ENCODE assay signal across 16 cellular contexts in the genomic region with DNA sequence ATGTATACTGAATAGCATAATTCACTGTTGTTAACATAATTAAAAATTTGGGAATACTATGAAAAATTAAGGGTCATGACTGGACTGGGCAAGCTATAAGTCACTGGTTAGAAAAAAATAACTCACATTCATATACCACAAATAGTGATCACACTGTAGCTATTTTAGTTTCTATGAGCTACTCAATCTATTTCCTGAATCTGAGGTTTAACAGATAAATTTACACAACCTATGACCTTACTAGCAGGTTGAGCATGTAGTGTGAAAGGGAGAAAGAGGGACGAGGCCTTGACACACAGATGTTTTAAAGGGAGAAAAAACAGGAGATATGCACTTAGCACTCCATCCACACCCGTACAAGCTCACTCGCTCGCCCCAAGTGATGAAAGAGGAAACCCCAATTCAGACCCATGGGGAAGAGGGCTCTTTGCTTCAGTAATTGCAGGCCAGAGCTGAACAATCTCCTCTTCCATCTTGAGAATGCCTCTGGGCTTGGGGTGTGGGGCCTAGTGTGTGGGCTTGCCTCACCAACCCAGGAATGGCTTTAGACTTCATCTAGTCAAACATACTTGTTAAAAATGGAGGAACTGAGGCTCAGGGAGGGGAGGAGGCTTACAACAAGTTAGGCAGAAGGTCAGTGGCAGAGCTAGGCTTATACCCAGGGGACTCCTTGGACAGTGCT. TPM values are rescaled to one million over a fixed set of nuclear protein-coding genes. Genes with fewer than 3 reads are reported as not detected.
DNase-seq lines count a peak whose midpoint lies in the region; ATAC-seq, FAIRE-seq and TF ChIP-seq lines count a peak whose summit lies in the region.
"Had no signal": no experiment of that assay in that cellular context is flagged by ENCODE, and none has a peak within 500 bp of the region (broad histone marks: within the 10 kb centered on the region; RNA-seq: fewer than 3 reads in every experiment).

No MANE protein-coding gene starts in this region.

- SMC1A ChIA-PET in GM12878 (lab: Charles Lee; ENCODE audit: uncharacterized antibody, unreplicated experiment): interaction anchor here (0.8 to 17.8 kb wide), 18 partner anchors 10 to 1158 kb away, joined by 3 to 302 read pairs (median 9); partner anchors contain the start of gene CYRIA

- CTCF ChIA-PET in GM12878 (lab: Yijun Ruan, JAX): interaction anchor here (0.8 to 5.6 kb wide), 10 partner anchors 10 to 102 kb away, joined by 4 to 82 read pairs (median 7); partner anchors contain the start of gene CYRIA

- H3K36me3 ChIP-seq in GM12878 (ENCODE audit: control insufficient read depth in 2 of 2, insufficient read depth in 2 of 2, low read length in 1 of 2) (no peaks in the 10 kb centered on the region), gastrocnemius medialis (no peaks in the 10 kb centered on the region)

- H3K4me3 ChIP-seq in GM12878 (no peak overlapping the region), gastrocnemius medialis (no peak overlapping the region)
- H3K4me3 ChIP-seq: SK-N-MC, skin epidermis had no signal

- no peak for TF ChIP-seq POLR2A in GM12878 (IDR thresholded peaks at IDR 0.05; ENCODE audit: low read depth, low read length)
- TF ChIP-seq POLR2A in gastrocnemius medialis (IDR thresholded peaks at IDR 0.05): no peak

- BruUV-seq in GM12878 (replicated peaks; lab: Mats Ljungman, UMichigan): no TSS peak

- H3K4me2 ChIP-seq in GM12878 (ENCODE audit: control insufficient read depth, insufficient read depth): no peak overlapping the region; the same call in 1 of the 2 replicates

- H3K4me1 ChIP-seq in GM12878 (ENCODE audit: control insufficient read depth, insufficient read depth, low read length) (peaks cover 53% of the 10 kb centered on the region), gastrocnemius medialis (peaks cover 94 to 97% of the 10 kb centered on the region in 2 donors)
- H3K4me1 ChIP-seq: Caco-2 had no signal

- no peak overlapping the region for H2AFZ ChIP-seq in GM12878 (ENCODE audit: control insufficient read depth, low read depth, low read length)

- in situ Hi-C loops in GM12878 (cut with MboI) (no loop called here), gastrocnemius medialis (cut with MboI; ENCODE audit: low sequenced_read_pairs in 4 of 4) (no loop called here)

- H3K9ac ChIP-seq in GM12878 (ENCODE audit: control insufficient read depth, insufficient read depth, low read length): no peak overlapping the region

- TF ChIP-seq RAD21 in GM12878 (IDR thresholded peaks at IDR 0.05; ENCODE audit: insufficient read depth, low read depth, low read length): no peak

- no peaks in the 10 kb centered on the region; the same call in 2 of the 3 replicates for H3K9me3 ChIP-seq in GM12878 (replicated peaks; ENCODE audit: control insufficient read depth, insufficient read depth, low read length)
- H3K9me3 ChIP-seq in gastrocnemius medialis: no peaks in the 10 kb centered on the region
- H3K9me3 ChIP-seq: Caco-2 had no signal

- RAD21 ChIA-PET in GM12878 (lab: Charles Lee; ENCODE audit: unreplicated experiment): interaction anchor here (0.7 to 13.0 kb wide), 14 partner anchors 9 to 599 kb away, joined by 3 to 202 read pairs (median 4); partner anchors contain the start of gene CYRIA

- no peak for DNase-seq in GM12878 (ENCODE audit: low read depth, low spot score)
- no peak for DNase-seq in gastrocnemius medialis
- DNase-seq in NCI-H2171 (lab: John Stamatoyannopoulos, UW): no peak
- no peak for DNase-seq in HPDE6-E6E7 (ENCODE audit: extremely low spot score)
- no peak for DNase-seq in stimulated activated naive CD4-positive, alpha-beta T cell treated with Interleukin-2 at 50 U/mL for 16 hours (lab: John Stamatoyannopoulos, UW)
- no peak for DNase-seq in NCI-H1417 (lab: John Stamatoyannopoulos, UW)
- DNase-seq: activated CD4-positive, alpha-beta T cell treated with anti-CD3 and anti-CD28 coated beads, Interleukin-2, amount 50 U/mL, for 4 hours; activated naive CD8-positive, alpha-beta T cell treated with anti-CD3 and anti-CD28 coated beads, Interleukin-2, amount 10 ng/mL, durations not matched to agents 7 days and 5 days; Caco-2; effector CD4-positive, alpha-beta T cell; midbrain; NCI-H510A treated with DMSO at 0.1 percent for 48 hours had no signal

- ATAC-seq in GM18502 (IDR thresholded peaks at IDR 0.05; ENCODE audit: poor library complexity, unreplicated experiment): peak; percentile 21
- ATAC-seq in HG03521 (IDR thresholded peaks at IDR 0.05; ENCODE audit: unreplicated experiment): peak; percentile 31
- ATAC-seq in GM12878: peak; percentile 50
- no peak for ATAC-seq in gastrocnemius medialis

- 15% methylated on average over 4 of the region's 4 CpGs for WGBS in GM12878 (ENCODE audit: insufficient coverage, insufficient replicate concordance, low lambda C conversion rate, missing lambda C conversion rate)

- POLR2A ChIA-PET in GM12878 (lab: Charles Lee): interaction anchor here (0.5 to 9.1 kb wide), 10 partner anchors 9 to 564 kb away, joined by 3 to 187 read pairs (median 6); partner anchors contain the start of gene CYRIA

- no peak for FAIRE-seq in GM12878 (lab: Jason Lieb, UNC)

- TF ChIP-seq EP300 in GM12878 (IDR thresholded peaks at IDR 0.05; ENCODE audit: borderline replicate concordance in 1 of 2, control insufficient read depth in 1 of 2, low read depth in 2 of 2, low read length in 2 of 2): peak; percentile 6 to 59; a peak in 1 of 4 replicates

- H3K79me2 ChIP-seq in GM12878 (ENCODE audit: control insufficient read depth, insufficient read depth, low read length): no peaks in the 10 kb centered on the region

- no peak for TF ChIP-seq CTCF in GM12878 (IDR thresholded peaks at IDR 0.05 in 2 of 3, conservative IDR thresholded peaks at IDR 0.05 in 1 of 3; ENCODE audit: control insufficient read depth in 2 of 3, extremely low read depth in 1 of 3, insufficient read depth in 1 of 3, low read depth in 3 of 3, low read length in 3 of 3)
- TF ChIP-seq CTCF in gastrocnemius medialis (IDR thresholded peaks at IDR 0.05 in 4 of 5, conservative IDR thresholded peaks at IDR 0.05 in 1 of 5): no peak

- intact Hi-C loops in GM12878 (cut with micrococcal nuclease; ENCODE audit: unreplicated experiment): loop anchor here (10.0 kb wide), 2 partner anchors 1100 to 1160 kb away; partner anchors contain the start of genes GEN1, MSGN1 and SMC6
- intact Hi-C loops in gastrocnemius medialis (cut with DNase I; ENCODE audit: low total_unique reads): no loop called here

- H4K20me1 ChIP-seq in GM12878 (ENCODE audit: control insufficient read depth, insufficient read depth): no peaks in the 10 kb centered on the region

- H3K27me3 ChIP-seq in GM12878 (replicated peaks in 1 of 2; ENCODE audit: control insufficient read depth in 2 of 2, insufficient read depth in 2 of 2, low read length in 1 of 2) (no peaks in the 10 kb centered on the region; a peak in 1 of 4 replicates), gastrocnemius medialis (no peaks in the 10 kb centered on the region)

- H3K27ac ChIP-seq in GM12878 (ENCODE audit: control insufficient read depth, insufficient read depth) (no peak overlapping the region), gastrocnemius medialis (peak overlapping the region; percentile 82 to 90 (median 88))
- H3K27ac ChIP-seq: SK-N-MC had no signal

TF ChIP-seq in GM12878, 131 proteins besides CTCF, POLR2A, EP300 and RAD21 (continues in another document):
- peak; percentile 85 for TF ChIP-seq RUNX3 (IDR thresholded peaks at IDR 0.05; ENCODE audit: low read length)
- peak; percentile 88 for TF ChIP-seq ATF7 (IDR thresholded peaks at IDR 0.05; ENCODE audit: low read depth)
- TF ChIP-seq NFIC (IDR thresholded peaks at IDR 0.05; ENCODE audit: low read depth, low read length): peak; percentile 82; the same call in 1 of the 2 replicates
- peak; percentile 80; the same call in 1 of the 2 replicates for TF ChIP-seq MEF2A (IDR thresholded peaks at IDR 0.05; ENCODE audit: insufficient read depth, low read depth, low read length)
- TF ChIP-seq BHLHE40 (IDR thresholded peaks at IDR 0.05; ENCODE audit: borderline replicate concordance in 1 of 2, low read depth in 2 of 2, low read length in 1 of 2): peak in 1 of 2 experiments; percentile 14; a peak in 1 of 4 replicates

RNA-seq across cellular contexts. Expression of gene CYRIA, which starts 10.7 kb away (rescaled TPM):
- 51.1 and 55.0 TPM in 2 replicates for total RNA-seq in GM12878 (2013; cell fraction: nucleolus; rRNA removed)
- 3.0 and 4.2 TPM in 2 replicates for total RNA-seq in GM12878 (2014; rRNA removed)
- total RNA-seq in GM12878 (2014; rRNA removed; fragmentation: Illumina TruSeq; extraction: Trizol): 5.8 and 6.9 TPM in 2 replicates
- total RNA-seq in GM12878 (2021): 9.2 and 11.2 TPM in 2 replicates
- 0.73 TPM for polyA plus RNA-seq in GM12878 (2011; ENCODE audit: low read depth)
- polyA plus RNA-seq in GM12878 (2011; rRNA removed): 11.9 and 13.0 TPM in 2 replicates
- polyA plus RNA-seq in GM12878 (2011; cell fraction: cytosol; rRNA removed): 5.5 and 6.6 TPM in 2 replicates
- 12.6 and 15.4 TPM in 2 replicates for polyA plus RNA-seq in GM12878 (2011; cell fraction: nucleus; rRNA removed)
- polyA plus RNA-seq in GM12878 (2012): 0.93 and 1.2 TPM in 2 replicates
- polyA plus RNA-seq in GM12878 (2014; fragmentation: Illumina TruSeq; extraction: Trizol): 9.4 and 11.7 TPM in 2 replicates
- 1 to 10 TPM; 5.4 to 7.8 TPM for polyA plus RNA-seq in GM12878 (2014; fragmentation: Nextera tagmentation; extraction: Ambion mirVana)
- polyA plus RNA-seq in GM12878 (2014; rRNA removed): 4.8 and 6.0 TPM in 2 replicates
- 10 to 100 TPM in 1 of 2 experiments, 1 to 10 TPM in 1; 9.6 to 13.1 TPM for polyA plus RNA-seq in GM12878 (2016; fragmentation: Nextera tagmentation; extraction: Ambion mirVana)
- 8.2 and 12.9 TPM in 2 replicates for polyA minus RNA-seq in GM12878 (2011; rRNA and poly(A)+ RNA removed)
- polyA minus RNA-seq in GM12878 (2011; cell fraction: cytosol; rRNA and poly(A)+ RNA removed): 2.3 and 4.1 TPM in 2 replicates
- 10.4 and 11.1 TPM in 2 replicates for polyA minus RNA-seq in GM12878 (2011; cell fraction: nucleus; rRNA and poly(A)+ RNA removed)
- 1 to 10 TPM; 3.3 to 8.0 (median 4.5) TPM for total RNA-seq in gastrocnemius medialis

Comparison
In these comparisons a context has a peak if more than half of its experiments do, and no peak if none do; other contexts are left out.
1. ATAC-seq: peak in GM18502 (single experiment), HG03521 (single experiment) and GM12878 (single experiment); none in gastrocnemius medialis (0 of 2).